ENCODE assay signal across 13 cellular contexts in genomic region chr19:46606681-46607440, GRCh38. TPM values are rescaled to one million over a fixed set of nuclear protein-coding genes. Genes with fewer than 3 reads are reported as not detected.
DNase-seq lines count a peak whose midpoint lies in the region; ATAC-seq and TF ChIP-seq lines count a peak whose summit lies in the region.
"Had no signal": no experiment of that assay in that cellular context is flagged by ENCODE, and none has a peak within 500 bp of the region (broad histone marks: within the 10 kb centered on the region; RNA-seq: fewer than 3 reads in every experiment).

No MANE protein-coding gene starts in this region.

- ATAC-seq in GM19452 (IDR thresholded peaks at IDR 0.05; ENCODE audit: unreplicated experiment) (no peak), HG03378 (IDR thresholded peaks at IDR 0.05; ENCODE audit: unreplicated experiment) (no peak)

- H3K4me1 Mint-ChIP-seq in glutamatergic neuron (ENCODE audit: low read depth, unreplicated experiment) (peaks cover 29% of the 10 kb centered on the region), progenitor cell of endocrine pancreas (ENCODE audit: low read depth) (peaks cover 32% of the 10 kb centered on the region)

- POLR2A ChIA-PET in GM10248 (lab: Yijun Ruan, JAX): interaction anchor here (0.5 kb wide), 1 partner anchor 620 kb away, joined by 7 read pairs; no protein-coding TSS in a partner anchor

- peak; percentile 3 for DNase-seq in GM10248 (ENCODE audit: extremely low spot score)
- DNase-seq in NB4 (ENCODE audit: low read depth): peak; percentile 28
- no peak for DNase-seq in glutamatergic neuron
- no peak for DNase-seq in progenitor cell of endocrine pancreas (ENCODE audit: low spot score, unreplicated experiment)
- DNase-seq in DMS114 treated with DMSO at 0.1 percent for 48 hours (lab: John Stamatoyannopoulos, UW; ENCODE audit: unreplicated experiment): no peak
- DNase-seq: dermis blood vessel endothelial cell, EL, KBM-7, NCI-H524 treated with DMSO at 0.1 percent for 48 hours had no signal

- CTCF ChIA-PET in GM10248 (lab: Yijun Ruan, JAX): interaction anchor here (1.0 to 18.5 kb wide), 6 partner anchors 8 to 98 kb away, joined by 3 to 287 read pairs (median 7); partner anchors contain the start of gene DACT3

- H3K4me3 Mint-ChIP-seq in glutamatergic neuron (ENCODE audit: unreplicated experiment) (peak overlapping the region; percentile 68), progenitor cell of endocrine pancreas (ENCODE audit: low read depth) (no peak overlapping the region)
- H3K4me3 Mint-ChIP-seq: CD14-positive monocyte had no signal

- H3K27ac Mint-ChIP-seq in glutamatergic neuron (ENCODE audit: unreplicated experiment) (peak overlapping the region; percentile 65), progenitor cell of endocrine pancreas (peak overlapping the region; percentile 8)

- no peak overlapping the region for H3K4me3 ChIP-seq in NB4 (ENCODE audit: low read depth, low read length)

- peaks cover 12% of the 10 kb centered on the region for H3K27me3 Mint-ChIP-seq in glutamatergic neuron (ENCODE audit: unreplicated experiment)
- no peaks in the 10 kb centered on the region for H3K27me3 Mint-ChIP-seq in progenitor cell of endocrine pancreas

- H3K36me3 Mint-ChIP-seq in glutamatergic neuron (ENCODE audit: unreplicated experiment) (peaks cover 9% of the 10 kb centered on the region), progenitor cell of endocrine pancreas (ENCODE audit: insufficient read depth) (peaks cover 16% of the 10 kb centered on the region)

- H3K9me3 Mint-ChIP-seq in glutamatergic neuron (ENCODE audit: unreplicated experiment) (peaks cover 16% of the 10 kb centered on the region), progenitor cell of endocrine pancreas (ENCODE audit: low read depth) (no peaks in the 10 kb centered on the region)

- TF ChIP-seq CTCF in GM10248 (IDR thresholded peaks at IDR 0.05; ENCODE audit: control extremely low read depth, extremely low read depth, low read depth, missing control alignments) (no peak), NB4 (IDR thresholded peaks at IDR 0.05; ENCODE audit: low read depth, low read length) (no peak), glutamatergic neuron (IDR thresholded peaks at IDR 0.05; ENCODE audit: partially characterized antibody, unreplicated experiment) (no peak), progenitor cell of endocrine pancreas (IDR thresholded peaks at IDR 0.05; ENCODE audit: unreplicated experiment) (no peak)

- no peak for TF ChIP-seq POLR2A in NB4 (IDR thresholded peaks at IDR 0.05; ENCODE audit: extremely low read depth, insufficient read length)

RNA-seq across cellular contexts. Expression of gene CALM3, which starts 5.7 kb away (rescaled TPM):
- total RNA-seq in glutamatergic neuron (ENCODE audit: unreplicated experiment) (845 TPM), progenitor cell of endocrine pancreas (387 and 399 TPM in 2 replicates)

RNA-seq across cellular contexts. Expression of gene PTGIR, which starts 18.0 kb away (rescaled TPM):
- total RNA-seq in glutamatergic neuron (ENCODE audit: unreplicated experiment) (0.27 TPM), progenitor cell of endocrine pancreas (not detected in 2 replicates)
- total RNA-seq: dermis blood vessel endothelial cell had no signal

RNA-seq across cellular contexts. Expression of gene GNG8, which starts 29.1 kb away (rescaled TPM):
- 54.6 TPM for total RNA-seq in glutamatergic neuron (ENCODE audit: unreplicated experiment)
- total RNA-seq in progenitor cell of endocrine pancreas: not detected in 2 replicates
- total RNA-seq: dermis blood vessel endothelial cell, mononuclear cell had no signal

RNA-seq across cellular contexts. Expression of gene DACT3, which starts 54.1 kb away (rescaled TPM):
- total RNA-seq in glutamatergic neuron (ENCODE audit: unreplicated experiment) (55.1 TPM), progenitor cell of endocrine pancreas (2.6 and 3.1 TPM in 2 replicates)

Comparison
In these comparisons a context has a peak if more than half of its experiments do, and no peak if none do; other contexts are left out.
1. DNase-seq: peak in GM10248 (single experiment) and NB4 (single experiment); none in glutamatergic neuron (single experiment), progenitor cell of endocrine pancreas (single experiment) and DMS114 treated with DMSO at 0.1 percent for 48 hours (single experiment).
2. RNA of gene GNG8, which starts 29.1 kb away (total RNA-seq): 54.6 TPM in glutamatergic neuron (single experiment); not detected in progenitor cell of endocrine pancreas; every median in the first group is over 10 times any median in the second.